In genomic region chr3:2948882-2949281, GRCh38 we compare ENCODE assay signal across 24 cellular contexts.
"Had no signal": no experiment of that assay in that cellular context is flagged by ENCODE, and none has a peak within 500 bp of the region (broad histone marks: within the 10 kb centered on the region; RNA-seq: fewer than 3 reads in every experiment).

No MANE protein-coding gene starts in this region.

- H3K4me3 ChIP-seq: ascending aorta, cardiac muscle cell, MG63, Peyer's patch had no signal

- H3K9me3 ChIP-seq: ascending aorta, MG63, Peyer's patch had no signal

- H3K27me3 ChIP-seq: ascending aorta, cardiac muscle cell, MG63, Peyer's patch had no signal

- H3K27ac ChIP-seq: ascending aorta, cardiac muscle cell, Peyer's patch, RWPE1 had no signal

- ATAC-seq: activated CD8-positive, alpha-beta T cell treated with anti-CD3 and anti-CD28 coated beads, Interleukin-2, amount 10 ng/mL, durations not matched to agents 7 days and 5 days; PC-3; Right ventricle myocardium inferior had no signal

- H3K36me3 ChIP-seq: ascending aorta, cardiac muscle cell, MG63, Peyer's patch had no signal

- H3K4me1 ChIP-seq: ascending aorta, Peyer's patch had no signal

- DNase-seq: activated CD4-positive, alpha-beta T cell treated with anti-CD3 and anti-CD28 coated beads, Interleukin-2, amount 10 ng/mL, durations not matched to agents 24 days and 14 days; activated CD4-positive, alpha-beta T cell treated with anti-CD3 and anti-CD28 coated beads, Interleukin-2, amount 50 U/mL, for 4 hours; activated CD8-positive, alpha-beta T cell treated with anti-CD3 and anti-CD28 coated beads, Interleukin-2, amount 10 ng/mL, durations not matched to agents 7 days and 5 days; activated gamma-delta T cell; activated naive CD4-positive, alpha-beta T cell treated with Interleukin-2 at 50 U/mL for 16 hours; activated naive CD8-positive, alpha-beta T cell treated with anti-CD3 and anti-CD28 coated beads, Interleukin-2, amount 10 ng/mL, durations not matched to agents 7 days and 5 days; activated T-cell treated with anti-CD3 and anti-CD28 coated beads, Interleukin-2, amount 50 U/mL, for 24 hours; amygdala; Kasumi-1; KG1; MG63; NCI-H1048; NCI-H1436 treated with DMSO at 0.1 percent for 48 hours; NCI-H1694 treated with DMSO at 0.1 percent for 48 hours; NCI-H2029; NCI-H345; NCI-H524 treated with DMSO at 0.1 percent for 48 hours; PC-3; Peyer's patch; SIG-M5 had no signal
